Comparison of ENCODE assay signal across 1 cellular context in the genomic region with DNA sequence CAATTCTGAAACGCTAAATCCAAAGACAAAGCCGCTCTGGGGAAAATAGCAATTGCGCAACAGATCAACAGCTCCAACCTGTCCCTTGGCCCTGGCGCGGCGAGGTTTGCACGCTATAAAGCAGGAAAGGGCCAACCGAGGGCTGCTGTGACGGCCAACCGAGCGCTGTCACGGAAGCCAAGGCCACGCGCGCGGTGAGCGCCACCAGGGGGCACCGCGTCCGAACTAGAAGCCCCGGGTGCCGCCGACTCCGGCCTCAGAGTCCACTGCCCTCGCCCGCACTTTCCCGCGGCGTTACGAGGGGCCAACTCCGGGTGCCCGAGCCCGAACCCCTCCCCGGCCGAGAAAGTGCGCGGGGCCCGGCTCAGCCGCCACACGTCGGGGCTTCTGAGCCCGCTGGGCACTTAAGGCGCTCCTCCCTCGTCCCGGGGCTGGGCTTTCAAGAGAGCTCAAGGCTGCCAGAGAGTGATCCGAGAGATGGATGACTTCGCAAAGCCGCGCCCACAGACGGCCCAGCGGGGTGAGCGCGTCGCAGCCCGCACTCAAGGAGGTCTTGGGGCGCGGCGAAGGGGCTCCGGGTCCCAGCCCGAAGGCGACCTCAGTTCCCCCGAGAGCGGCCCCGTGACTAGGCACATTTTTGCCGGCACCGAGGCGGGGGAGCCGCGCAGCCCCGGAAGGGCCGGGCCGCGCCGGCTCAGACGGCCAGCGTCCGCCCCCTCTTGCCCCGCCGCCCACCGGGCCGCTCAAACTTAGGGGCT.
TF ChIP-seq lines count a peak whose summit lies in the region.

No MANE protein-coding gene starts in this region.

TF ChIP-seq in SK-N-SH, 30 proteins besides CTCF, POLR2A, EP300 and RAD21 (continued from another document):
- TF ChIP-seq, protein P1, sequence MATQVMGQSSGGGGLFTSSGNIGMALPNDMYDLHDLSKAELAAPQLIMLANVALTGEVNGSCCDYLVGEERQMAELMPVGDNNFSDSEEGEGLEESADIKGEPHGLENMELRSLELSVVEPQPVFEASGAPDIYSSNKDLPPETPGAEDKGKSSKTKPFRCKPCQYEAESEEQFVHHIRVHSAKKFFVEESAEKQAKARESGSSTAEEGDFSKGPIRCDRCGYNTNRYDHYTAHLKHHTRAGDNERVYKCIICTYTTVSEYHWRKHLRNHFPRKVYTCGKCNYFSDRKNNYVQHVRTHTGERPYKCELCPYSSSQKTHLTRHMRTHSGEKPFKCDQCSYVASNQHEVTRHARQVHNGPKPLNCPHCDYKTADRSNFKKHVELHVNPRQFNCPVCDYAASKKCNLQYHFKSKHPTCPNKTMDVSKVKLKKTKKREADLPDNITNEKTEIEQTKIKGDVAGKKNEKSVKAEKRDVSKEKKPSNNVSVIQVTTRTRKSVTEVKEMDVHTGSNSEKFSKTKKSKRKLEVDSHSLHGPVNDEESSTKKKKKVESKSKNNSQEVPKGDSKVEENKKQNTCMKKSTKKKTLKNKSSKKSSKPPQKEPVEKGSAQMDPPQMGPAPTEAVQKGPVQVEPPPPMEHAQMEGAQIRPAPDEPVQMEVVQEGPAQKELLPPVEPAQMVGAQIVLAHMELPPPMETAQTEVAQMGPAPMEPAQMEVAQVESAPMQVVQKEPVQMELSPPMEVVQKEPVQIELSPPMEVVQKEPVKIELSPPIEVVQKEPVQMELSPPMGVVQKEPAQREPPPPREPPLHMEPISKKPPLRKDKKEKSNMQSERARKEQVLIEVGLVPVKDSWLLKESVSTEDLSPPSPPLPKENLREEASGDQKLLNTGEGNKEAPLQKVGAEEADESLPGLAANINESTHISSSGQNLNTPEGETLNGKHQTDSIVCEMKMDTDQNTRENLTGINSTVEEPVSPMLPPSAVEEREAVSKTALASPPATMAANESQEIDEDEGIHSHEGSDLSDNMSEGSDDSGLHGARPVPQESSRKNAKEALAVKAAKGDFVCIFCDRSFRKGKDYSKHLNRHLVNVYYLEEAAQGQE (IDR thresholded peaks at IDR 0.05; ENCODE audit: low read depth, low read length), result peak; percentile 66; the same call in 1 of the 2 replicates
- TF ChIP-seq, protein P2, sequence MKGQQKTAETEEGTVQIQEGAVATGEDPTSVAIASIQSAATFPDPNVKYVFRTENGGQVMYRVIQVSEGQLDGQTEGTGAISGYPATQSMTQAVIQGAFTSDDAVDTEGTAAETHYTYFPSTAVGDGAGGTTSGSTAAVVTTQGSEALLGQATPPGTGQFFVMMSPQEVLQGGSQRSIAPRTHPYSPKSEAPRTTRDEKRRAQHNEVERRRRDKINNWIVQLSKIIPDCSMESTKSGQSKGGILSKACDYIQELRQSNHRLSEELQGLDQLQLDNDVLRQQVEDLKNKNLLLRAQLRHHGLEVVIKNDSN (IDR thresholded peaks at IDR 0.05; ENCODE audit: borderline replicate concordance, low read depth), result peak; percentile 46; the same call in 1 of the 2 replicates
- TF ChIP-seq TAF1 (IDR thresholded peaks at IDR 0.05; ENCODE audit: borderline replicate concordance, low read depth, low read length) (peak; percentile 86), GABPA (IDR thresholded peaks at IDR 0.05; ENCODE audit: low read depth) (0 out of 2 replicates have a peak, but pooled peaks have one; percentile 20), SMC3 (IDR thresholded peaks at IDR 0.05; ENCODE audit: low read depth, low read length) (peak; percentile 91), CHD2 (IDR thresholded peaks at IDR 0.05; ENCODE audit: low read length, partially characterized antibody) (peak; percentile 89), RFX5 (IDR thresholded peaks at IDR 0.05; ENCODE audit: low read length) (peak; percentile 44; the same call in 1 of the 2 replicates), MEF2A (IDR thresholded peaks at IDR 0.05; ENCODE audit: borderline replicate concordance, low read depth) (peak; percentile 54; the same call in 1 of the 2 replicates), TCF12 (IDR thresholded peaks at IDR 0.05) (peak; percentile 60), RCOR1 (IDR thresholded peaks at IDR 0.05; ENCODE audit: low read length) (peak; percentile 72; the same call in 1 of the 2 replicates), MXI1 (IDR thresholded peaks at IDR 0.05; ENCODE audit: low read depth, low read length) (peak; percentile 99), FOSL2 (IDR thresholded peaks at IDR 0.05; ENCODE audit: borderline replicate concordance, low read depth) (peak; percentile 21; the same call in 1 of the 2 replicates), POLR2AphosphoS5 (IDR thresholded peaks at IDR 0.05; ENCODE audit: low read depth, low read length) (peak; percentile 58; the same call in 1 of the 2 replicates), JUND (IDR thresholded peaks at IDR 0.05) (no peak), SIN3A (IDR thresholded peaks at IDR 0.05; ENCODE audit: borderline replicate concordance, low read depth, low read length) (peak; percentile 99)
- TF ChIP-seq, protein P3, sequence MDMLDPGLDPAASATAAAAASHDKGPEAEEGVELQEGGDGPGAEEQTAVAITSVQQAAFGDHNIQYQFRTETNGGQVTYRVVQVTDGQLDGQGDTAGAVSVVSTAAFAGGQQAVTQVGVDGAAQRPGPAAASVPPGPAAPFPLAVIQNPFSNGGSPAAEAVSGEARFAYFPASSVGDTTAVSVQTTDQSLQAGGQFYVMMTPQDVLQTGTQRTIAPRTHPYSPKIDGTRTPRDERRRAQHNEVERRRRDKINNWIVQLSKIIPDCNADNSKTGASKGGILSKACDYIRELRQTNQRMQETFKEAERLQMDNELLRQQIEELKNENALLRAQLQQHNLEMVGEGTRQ (IDR thresholded peaks at IDR 0.05; ENCODE audit: borderline replicate concordance, low read depth, low read length), result no peak
- TF ChIP-seq, protein P4, sequence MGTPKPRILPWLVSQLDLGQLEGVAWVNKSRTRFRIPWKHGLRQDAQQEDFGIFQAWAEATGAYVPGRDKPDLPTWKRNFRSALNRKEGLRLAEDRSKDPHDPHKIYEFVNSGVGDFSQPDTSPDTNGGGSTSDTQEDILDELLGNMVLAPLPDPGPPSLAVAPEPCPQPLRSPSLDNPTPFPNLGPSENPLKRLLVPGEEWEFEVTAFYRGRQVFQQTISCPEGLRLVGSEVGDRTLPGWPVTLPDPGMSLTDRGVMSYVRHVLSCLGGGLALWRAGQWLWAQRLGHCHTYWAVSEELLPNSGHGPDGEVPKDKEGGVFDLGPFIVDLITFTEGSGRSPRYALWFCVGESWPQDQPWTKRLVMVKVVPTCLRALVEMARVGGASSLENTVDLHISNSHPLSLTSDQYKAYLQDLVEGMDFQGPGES (IDR thresholded peaks at IDR 0.05; ENCODE audit: low read depth, low read length), result no peak
- TF ChIP-seq, protein P5, sequence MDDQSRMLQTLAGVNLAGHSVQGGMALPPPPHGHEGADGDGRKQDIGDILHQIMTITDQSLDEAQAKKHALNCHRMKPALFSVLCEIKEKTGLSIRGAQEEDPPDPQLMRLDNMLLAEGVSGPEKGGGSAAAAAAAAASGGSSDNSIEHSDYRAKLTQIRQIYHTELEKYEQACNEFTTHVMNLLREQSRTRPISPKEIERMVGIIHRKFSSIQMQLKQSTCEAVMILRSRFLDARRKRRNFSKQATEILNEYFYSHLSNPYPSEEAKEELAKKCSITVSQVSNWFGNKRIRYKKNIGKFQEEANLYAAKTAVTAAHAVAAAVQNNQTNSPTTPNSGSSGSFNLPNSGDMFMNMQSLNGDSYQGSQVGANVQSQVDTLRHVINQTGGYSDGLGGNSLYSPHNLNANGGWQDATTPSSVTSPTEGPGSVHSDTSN (IDR thresholded peaks at IDR 0.05), result peak; percentile 21; the same call in 1 of the 2 replicates
TF ChIP-seq in SK-N-SH: peak in this region for 22.
